In the genomic region with DNA sequence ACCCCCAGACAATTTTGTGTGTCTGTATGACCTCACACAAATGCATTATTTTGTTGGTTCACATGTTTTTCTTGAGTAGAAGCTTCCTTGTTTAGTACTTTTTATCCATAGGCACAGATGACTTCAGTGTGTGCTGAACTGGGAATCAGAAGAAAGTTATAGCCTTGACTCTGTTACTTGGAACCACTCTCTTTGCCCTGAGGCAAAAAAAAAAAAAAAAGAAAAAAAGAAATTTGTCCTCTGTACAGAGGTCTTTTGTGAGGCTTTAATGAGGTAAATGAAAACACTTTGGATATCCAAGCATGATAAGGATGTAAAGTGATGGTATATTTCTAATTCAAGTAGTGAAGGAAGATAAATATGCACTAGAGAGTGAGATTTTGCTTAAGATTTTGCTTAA, we compare ENCODE assay signal across 2 cellular contexts.
TF ChIP-seq lines count a peak whose summit lies in the region.

No MANE protein-coding gene starts in this region.

TF ChIP-seq in A549, 52 proteins besides CTCF, POLR2A, EP300 and RAD21 (continued from another document):
- TF ChIP-seq ESRRA (IDR thresholded peaks at IDR 0.05; ENCODE audit: borderline replicate concordance, low read length) = no peak

TF ChIP-seq in HEK293T, 16 proteins besides CTCF, POLR2A, EP300 and RAD21 (continued from another document):
- TF ChIP-seq FOXA1 (IDR thresholded peaks at IDR 0.05) = no peak
